ENCODE assay signal across 9 cellular contexts in genomic region chr9:132994410-132995120, GRCh38. TPM values are rescaled to one million over a fixed set of nuclear protein-coding genes. Genes with fewer than 3 reads are reported as not detected.
DNase-seq lines count a peak whose midpoint lies in the region; ATAC-seq and TF ChIP-seq lines count a peak whose summit lies in the region.
"Had no signal": no experiment of that assay in that cellular context is flagged by ENCODE, and none has a peak within 500 bp of the region (broad histone marks: within the 10 kb centered on the region; RNA-seq: fewer than 3 reads in every experiment).

No MANE protein-coding gene starts in this region.

- peaks cover 0 to 22% (median 0%) of the 10 kb centered on the region in 11 experiments; a peak in 3 of 22 replicates for H3K27me3 ChIP-seq in BLaER1 treated with 17β-estradiol and CSF1 and Interleukin-3, amounts not matched to agents 10 nM and 100 nM
- H3K27me3 ChIP-seq in hepatocyte = no peaks in the 10 kb centered on the region

- H3K79me2 ChIP-seq in hepatocyte = no peaks in the 10 kb centered on the region

- peaks cover 51 to 93% (median 86%) of the 10 kb centered on the region in 10 experiments for H3K4me1 ChIP-seq in BLaER1 treated with 17β-estradiol and CSF1 and Interleukin-3, amounts not matched to agents 10 nM and 100 nM
- peaks cover 5% of the 10 kb centered on the region for H3K4me1 ChIP-seq in hepatocyte (ENCODE audit: insufficient read depth)

- H3K9me3 ChIP-seq in BLaER1 treated with 17β-estradiol and CSF1 and Interleukin-3, amounts not matched to agents 10 nM and 100 nM (replicated peaks in 1 of 11) = no peaks in the 10 kb centered on the region
- H3K9me3 ChIP-seq in hepatocyte (ENCODE audit: low read depth) = no peaks in the 10 kb centered on the region

- no peaks in the 10 kb centered on the region for H3K36me3 ChIP-seq in BLaER1 treated with 17β-estradiol and CSF1 and Interleukin-3, amounts not matched to agents 10 nM and 100 nM
- H3K36me3 ChIP-seq in hepatocyte (replicated peaks; ENCODE audit: insufficient read depth, low read depth) = no peaks in the 10 kb centered on the region

- peaks cover 0 to 16% (median 0%) of the 10 kb centered on the region in 11 experiments; a peak in 3 of 22 replicates for H4K20me1 ChIP-seq in BLaER1 treated with 17β-estradiol and CSF1 and Interleukin-3, amounts not matched to agents 10 nM and 100 nM
- H4K20me1 ChIP-seq in hepatocyte (ENCODE audit: insufficient read depth, poor library complexity, severe bottlenecking) = no peaks in the 10 kb centered on the region

- DNase-seq in RKO (ENCODE audit: low spot score) (peak; percentile 40), hepatocyte (ENCODE audit: low spot score) (peak; percentile 67), NCI-H524 treated with DMSO at 0.1 percent for 48 hours (lab: John Stamatoyannopoulos, UW) (no peak), COLO829 (ENCODE audit: low spot score) (no peak)

- H3K9me2 ChIP-seq in hepatocyte (replicated peaks; ENCODE audit: insufficient read depth) = no peaks in the 10 kb centered on the region

- H2AFZ ChIP-seq in hepatocyte = no peak overlapping the region

- H3K9ac ChIP-seq in BLaER1 treated with 17β-estradiol and CSF1 and Interleukin-3, amounts not matched to agents 10 nM and 100 nM = peak overlapping the region in 4 of 11 experiments; percentile 1 to 29 (median 12); a peak in 2 of 22 replicates

- WGBS in hepatocyte (ENCODE audit: low lambda C conversion rate, missing lambda C conversion rate) = 31% methylated on average over 13 of the region's 13 CpGs

- H3K4me3 ChIP-seq in BLaER1 treated with 17β-estradiol and CSF1 and Interleukin-3, amounts not matched to agents 10 nM and 100 nM = 0 out of 20 replicates have a peak overlapping the region, but pooled peaks of 1 of the 10 experiments have one; percentile 14
- H3K4me3 ChIP-seq in hepatocyte = no peak overlapping the region

- peak; percentile 58 for ATAC-seq in GM21619 (IDR thresholded peaks at IDR 0.05; ENCODE audit: unreplicated experiment)
- no peak for ATAC-seq in GM18868 (IDR thresholded peaks at IDR 0.05; ENCODE audit: unreplicated experiment)
- no peak for ATAC-seq in HG03439 (IDR thresholded peaks at IDR 0.05; ENCODE audit: unreplicated experiment)

- no peak for TF ChIP-seq CTCF in hepatocyte (IDR thresholded peaks at IDR 0.05; ENCODE audit: poor library complexity)

- H3K4me2 ChIP-seq in BLaER1 treated with 17β-estradiol and CSF1 and Interleukin-3, amounts not matched to agents 10 nM and 100 nM = peak overlapping the region; percentile 82 to 93 (median 92)
- peak overlapping the region; percentile 49 for H3K4me2 ChIP-seq in hepatocyte

- H3K27ac ChIP-seq in BLaER1 treated with 17β-estradiol and CSF1 and Interleukin-3, amounts not matched to agents 10 nM and 100 nM = 0 out of 22 replicates have a peak overlapping the region, but pooled peaks of 1 of the 11 experiments have one; percentile 10
- peak overlapping the region; percentile 27 for H3K27ac ChIP-seq in hepatocyte

RNA-seq across cellular contexts. Expression of gene GFI1B, which starts 16.1 kb away (rescaled TPM):
- total RNA-seq in hepatocyte = 0.10 TPM in 1 of 2 replicates, not detected in the other
- polyA plus RNA-seq in hepatocyte = not detected in 2 replicates
- total RNA-seq: activated T-helper 2 cell treated with anti-CD3 and anti-CD28 coated beads, Interferon-gamma antibody, Interleukin-2, Interleukin-4, amounts not matched to agents 10 μg/mL and 5 μg/mL and 100 μg/mL, durations not matched to agents 14 hours and 24 hours and 36 hours had no signal

RNA-seq across cellular contexts. Expression of gene GTF3C5, which starts 36.2 kb away (rescaled TPM):
- total RNA-seq in hepatocyte = 45.0 and 52.5 TPM in 2 replicates
- 66.0 and 87.3 TPM in 2 replicates for polyA plus RNA-seq in hepatocyte

RNA-seq across cellular contexts. Expression of gene TSC1, which starts 50.1 kb away (rescaled TPM):
- 36.9 and 47.8 TPM in 2 replicates for total RNA-seq in hepatocyte
- polyA plus RNA-seq in hepatocyte = 19.5 and 22.7 TPM in 2 replicates

Comparison
In these comparisons a context has a peak if more than half of its experiments do, and no peak if none do; other contexts are left out.
1. DNase-seq: peak in RKO (single experiment) and hepatocyte (single experiment); none in NCI-H524 treated with DMSO at 0.1 percent for 48 hours (single experiment) and COLO829 (single experiment).